Comparison of ENCODE assay signal across 8 cellular contexts in the genomic region with DNA sequence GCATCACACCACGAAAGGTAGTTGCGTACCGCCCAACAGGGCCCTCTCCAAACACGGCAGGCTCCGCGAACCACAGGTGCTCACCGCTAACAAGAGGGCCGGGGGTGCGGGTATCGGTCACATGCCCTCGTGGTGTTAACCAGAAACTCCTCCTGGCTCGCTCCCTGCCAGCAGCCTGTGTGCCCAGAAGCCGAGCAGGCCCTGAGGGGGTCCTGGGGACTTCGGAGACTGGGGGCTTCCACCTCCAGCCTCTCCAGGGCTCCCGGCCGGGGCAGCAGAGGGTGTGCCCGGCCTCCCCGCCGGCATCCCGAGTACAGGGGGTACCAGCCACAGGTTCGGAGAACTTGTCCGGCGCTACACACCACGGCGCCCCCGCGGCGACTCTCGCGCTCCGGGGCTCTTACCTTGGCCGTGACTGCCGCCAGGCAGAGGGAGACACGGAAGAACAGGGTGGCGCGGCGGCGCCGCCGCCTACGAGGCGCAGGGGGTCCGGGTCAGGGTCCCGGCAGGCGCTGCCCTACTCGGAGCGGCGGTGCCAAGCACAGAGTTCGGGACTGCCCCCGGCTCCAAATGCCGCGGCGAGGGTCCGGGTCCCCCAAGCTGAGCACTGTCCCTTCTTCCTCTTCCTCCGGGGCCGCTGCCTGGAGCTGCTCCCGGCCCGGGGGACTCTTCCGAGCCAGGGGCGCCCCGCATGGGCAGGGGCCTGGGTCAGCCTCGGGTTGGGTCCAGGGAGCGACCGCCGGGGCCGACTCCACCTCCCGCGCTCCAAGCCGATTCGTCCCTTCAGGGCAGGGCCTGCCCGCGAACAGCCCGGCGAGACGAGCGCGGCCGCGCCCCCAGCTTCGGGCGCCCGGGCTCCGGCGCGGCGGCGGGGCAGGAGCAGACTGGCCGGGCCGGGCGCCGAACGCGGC. TPM values are rescaled to one million over a fixed set of nuclear protein-coding genes. Genes with fewer than 3 reads are reported as not detected.
DNase-seq lines count a peak whose midpoint lies in the region; ATAC-seq and TF ChIP-seq lines count a peak whose summit lies in the region.

TSS of gene LARGE1 (minus strand) at position 886 of the 911 bp plus-strand sequence.

- no peak for TF ChIP-seq CTCF in osteoblast (IDR thresholded peaks at IDR 0.05; ENCODE audit: extremely low read depth, low read depth, low read length)

- peak within 1 kb of the TSS; percentile 96 for H2AFZ ChIP-seq in osteoblast (ENCODE audit: low read length)

- no peak within 1 kb of the TSS for H3K27ac ChIP-seq in osteoblast (ENCODE audit: low read depth, low read length)

- peaks cover 3% of the 10 kb centered on the region for H3K27me3 ChIP-seq in osteoblast (ENCODE audit: insufficient read depth, low read length)

- intact Hi-C loops in Right ventricle myocardium superior (cut with DNase I): loop anchor here (5.0 to 10.0 kb wide), 4 partner anchors 145 to 1105 kb away; no protein-coding TSS in a partner anchor

- peak; percentile 30 for DNase-seq in stimulated activated CD4-positive, alpha-beta T cell treated with anti-CD3 and anti-CD28 coated beads, Interleukin-15, amount 100 ng/mL, for 24 hours
- no peak for DNase-seq in stimulated activated CD4-positive, alpha-beta T cell treated with anti-CD3 and anti-CD28 coated beads, Interleukin-2, amount 100 ng/mL, for 48 hours
- peak in 1 of 2 donors; percentile 21 for DNase-seq in activated T-cell treated with anti-CD3 and anti-CD28 coated beads, Interleukin-2, amount 50 U/mL, for 72 hours
- DNase-seq in Right ventricle myocardium superior: peak; percentile 64
- DNase-seq in osteoblast (ENCODE audit: insufficient read length, low spot score, missing footprints): peak; percentile 79
- no peak for DNase-seq in NCI-H446 (lab: John Stamatoyannopoulos, UW)
- DNase-seq in NCI-H2081 treated with DMSO at 0.1 percent for 48 hours (lab: John Stamatoyannopoulos, UW): no peak

- peak within 1 kb of the TSS; percentile 75 to 88 for H3K4me3 Mint-ChIP-seq in activated T-cell treated with anti-CD3 and anti-CD28 coated beads, Interleukin-2, amount 50 U/mL, for 72 hours

- peak within 1 kb of the TSS; percentile 79 for H3K4me3 ChIP-seq in osteoblast (ENCODE audit: insufficient read depth, low read length)

- peaks cover 17% of the 10 kb centered on the region for H3K4me1 Mint-ChIP-seq in activated T-cell treated with anti-CD3 and anti-CD28 coated beads, Interleukin-2, amount 50 U/mL, for 72 hours (ENCODE audit: low read depth)

- no peak within 1 kb of the TSS for H3K27ac Mint-ChIP-seq in activated T-cell treated with anti-CD3 and anti-CD28 coated beads, Interleukin-2, amount 50 U/mL, for 72 hours

- peak within 1 kb of the TSS; percentile 97 for H3K4me2 ChIP-seq in osteoblast (ENCODE audit: insufficient read depth, low read length)

- H3K27me3 Mint-ChIP-seq in activated T-cell treated with anti-CD3 and anti-CD28 coated beads, Interleukin-2, amount 50 U/mL, for 72 hours (ENCODE audit: low read depth): peaks cover 67% of the 10 kb centered on the region

- H4K20me1 ChIP-seq in osteoblast (ENCODE audit: insufficient read depth, low read length): peaks cover 10% of the 10 kb centered on the region

- H3K36me3 Mint-ChIP-seq in activated T-cell treated with anti-CD3 and anti-CD28 coated beads, Interleukin-2, amount 50 U/mL, for 72 hours (ENCODE audit: insufficient read depth in 2 of 2): peaks cover 2 to 3% of the 10 kb centered on the region in 2 donors

- H3K36me3 ChIP-seq in osteoblast (ENCODE audit: insufficient read depth, low read length): no peaks in the 10 kb centered on the region

- no peaks in the 10 kb centered on the region for H3K9me3 Mint-ChIP-seq in activated T-cell treated with anti-CD3 and anti-CD28 coated beads, Interleukin-2, amount 50 U/mL, for 72 hours

- ATAC-seq in HG03521 (IDR thresholded peaks at IDR 0.05; ENCODE audit: unreplicated experiment) (peak; percentile 21), Right ventricle myocardium superior (ENCODE audit: poor library complexity) (no peak)
- peak in 1 of 2 donors; percentile 13 for ATAC-seq in activated T-cell treated with anti-CD3 and anti-CD28 coated beads, Interleukin-2, amount 50 U/mL, for 72 hours (replicated peaks in 1 of 2)

- peaks cover 13% of the 10 kb centered on the region for H3K4me1 ChIP-seq in osteoblast (ENCODE audit: insufficient read depth, low read length)

- peaks cover 4% of the 10 kb centered on the region for H3K79me2 ChIP-seq in osteoblast (ENCODE audit: insufficient read depth, low read length)

- H3K9me3 ChIP-seq in osteoblast (ENCODE audit: low read depth, low read length): no peaks in the 10 kb centered on the region

RNA-seq across cellular contexts. Expression of gene LARGE1, which starts in this region (rescaled TPM):
- 1 to 10 TPM in 1 of 2 donors, under 1 TPM in 1; 0.82 to 3.6 TPM for total RNA-seq in activated T-cell treated with anti-CD3 and anti-CD28 coated beads, Interleukin-2, amount 50 U/mL, for 72 hours
- total RNA-seq in Right ventricle myocardium superior: 140 TPM
- 22.8 and 23.6 TPM in 2 replicates for total RNA-seq in osteoblast

Comparison
In these comparisons a context has a peak if more than half of its experiments do, and no peak if none do; other contexts are left out.
1. DNase-seq: peak in stimulated activated CD4-positive, alpha-beta T cell treated with anti-CD3 and anti-CD28 coated beads, Interleukin-15, amount 100 ng/mL, for 24 hours (single experiment), Right ventricle myocardium superior (single experiment) and osteoblast (single experiment); none in stimulated activated CD4-positive, alpha-beta T cell treated with anti-CD3 and anti-CD28 coated beads, Interleukin-2, amount 100 ng/mL, for 48 hours (0 of 2), NCI-H446 (0 of 2) and NCI-H2081 treated with DMSO at 0.1 percent for 48 hours (single experiment).